In the genomic region with DNA sequence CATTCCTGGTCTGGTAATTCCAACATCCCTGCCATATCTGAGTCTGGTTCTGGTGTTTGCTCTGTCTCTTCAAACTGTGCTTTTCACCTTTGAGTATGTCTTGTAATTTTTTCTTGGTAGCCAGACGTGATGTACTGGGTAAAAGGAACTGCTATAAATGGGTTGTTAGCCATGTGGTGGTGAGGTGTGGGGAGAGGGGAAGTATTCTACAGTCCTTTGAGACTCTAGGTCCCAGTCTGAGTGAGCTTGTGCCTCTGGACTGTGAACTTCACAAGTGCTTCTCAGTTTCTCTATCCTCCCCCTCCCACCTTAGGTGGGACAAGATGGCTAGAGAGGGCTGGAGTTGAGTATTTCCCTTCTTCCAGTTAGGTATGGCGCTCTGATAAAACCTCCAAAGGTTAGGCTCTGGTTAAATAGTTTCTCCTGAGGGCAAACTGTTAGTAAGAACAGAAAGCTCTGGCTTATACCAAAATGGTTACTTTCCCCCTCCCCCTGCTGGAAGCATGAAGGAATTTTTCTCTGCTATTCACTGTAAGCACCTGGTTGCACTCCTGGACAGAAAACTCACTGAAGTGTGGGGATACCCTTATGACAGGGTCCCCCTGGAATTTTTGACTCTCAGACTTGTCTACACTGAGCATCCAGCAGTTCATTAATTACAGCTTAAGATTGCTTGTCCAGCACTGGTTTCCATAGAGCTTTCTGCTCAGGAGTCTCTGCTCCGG, we compare ENCODE assay signal across 10 cellular contexts.
A peak's percentile ranks its signal among the peaks of the same experiment; 100 is the strongest.
DNase-seq lines count a peak whose midpoint lies in the region; ATAC-seq and TF ChIP-seq lines count a peak whose summit lies in the region.
"Had no signal": no experiment of that assay in that cellular context is flagged by ENCODE, and none has a peak within 500 bp of the region (broad histone marks: within the 10 kb centered on the region; RNA-seq: fewer than 3 reads in every experiment).

No MANE protein-coding gene starts in this region.

- H3K79me2 ChIP-seq in Karpas-422 (ENCODE audit: low read length): no peaks in the 10 kb centered on the region

- peak overlapping the region; percentile 3; the same call in 1 of the 2 replicates for H3K4me3 ChIP-seq in Karpas-422 (ENCODE audit: low read length)
- no peak overlapping the region for H3K4me3 ChIP-seq in choroid plexus epithelial cell (ENCODE audit: low read depth, low read length)

- DNase-seq in NCI-H82 (lab: John Stamatoyannopoulos, UW) (peak; percentile 28), NCI-H82 treated with DMSO at 0.1 percent for 48 hours (lab: John Stamatoyannopoulos, UW; ENCODE audit: unreplicated experiment) (no peak), Karpas-422 (peak; percentile 72), choroid plexus epithelial cell (ENCODE audit: low read depth) (no peak), renal cortical epithelial cell (ENCODE audit: low read depth) (peak; percentile 87), epidermal melanocyte (ENCODE audit: insufficient read length, low spot score) (no peak), NCI-H510A treated with DMSO at 0.1 percent for 48 hours (lab: John Stamatoyannopoulos, UW) (no peak)
- DNase-seq: activated T-cell treated with anti-CD3 and anti-CD28 coated beads for 4 hours, occipital lobe had no signal

- no peaks in the 10 kb centered on the region for H3K27me3 ChIP-seq in Karpas-422 (ENCODE audit: low read length)

- no peaks in the 10 kb centered on the region for H3K9me2 ChIP-seq in Karpas-422 (replicated peaks; ENCODE audit: insufficient read depth, low read length)

- no peaks in the 10 kb centered on the region for H3K9me3 ChIP-seq in Karpas-422 (ENCODE audit: low read length)

- TF ChIP-seq CTCF in choroid plexus epithelial cell (conservative IDR thresholded peaks at IDR 0.05; ENCODE audit: low read depth, low read length): peak; percentile 52

- 0 out of 2 replicates have a peak overlapping the region, but pooled peaks have one; percentile 17 for H2AFZ ChIP-seq in Karpas-422 (ENCODE audit: low read length)

- H3K4me1 ChIP-seq in Karpas-422 (ENCODE audit: low read length): peaks cover 40% of the 10 kb centered on the region

- H3K9ac ChIP-seq in Karpas-422 (ENCODE audit: low read length): peak overlapping the region; percentile 19; the same call in 1 of the 2 replicates

- ATAC-seq in HG03175 (IDR thresholded peaks at IDR 0.05; ENCODE audit: unreplicated experiment): no peak

- H3K36me3 ChIP-seq in Karpas-422 (ENCODE audit: insufficient read depth, low read length): no peaks in the 10 kb centered on the region

- H3K4me2 ChIP-seq in Karpas-422 (ENCODE audit: low read depth, low read length, poor library complexity, severe bottlenecking): peak overlapping the region; percentile 32

- no peaks in the 10 kb centered on the region for H4K20me1 ChIP-seq in Karpas-422 (ENCODE audit: insufficient read depth, low read depth, low read length)

- H3K27ac ChIP-seq in Karpas-422 (ENCODE audit: low read length): no peak overlapping the region

Comparison
In these comparisons a context has a peak if more than half of its experiments do, and no peak if none do; other contexts are left out.
1. DNase-seq: peak in NCI-H82 (single experiment), Karpas-422 (single experiment) and renal cortical epithelial cell (single experiment); none in NCI-H82 treated with DMSO at 0.1 percent for 48 hours (single experiment), choroid plexus epithelial cell (single experiment), epidermal melanocyte (single experiment) and NCI-H510A treated with DMSO at 0.1 percent for 48 hours (single experiment).